In the genomic region with DNA sequence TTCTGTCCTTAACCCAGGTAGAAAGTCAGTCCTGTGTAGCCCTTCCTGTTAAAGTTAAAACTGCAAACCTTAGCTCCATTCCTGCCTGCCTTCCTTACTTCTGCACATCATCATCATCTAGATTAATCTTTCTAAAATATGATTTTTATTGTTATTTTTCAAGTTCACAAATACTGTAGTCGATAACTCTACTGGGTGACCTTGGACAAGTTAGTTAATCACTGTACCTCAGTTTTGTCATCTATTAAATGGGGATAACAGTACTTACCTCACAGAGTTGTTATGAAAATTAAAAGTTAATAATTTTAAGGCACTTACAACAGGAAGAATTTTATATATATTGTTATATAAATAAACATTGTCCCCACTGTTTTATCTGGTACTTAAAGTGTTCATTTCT, we compare ENCODE assay signal across 17 cellular contexts.
"Had no signal": no experiment of that assay in that cellular context is flagged by ENCODE, and none has a peak within 500 bp of the region (broad histone marks: within the 10 kb centered on the region; RNA-seq: fewer than 3 reads in every experiment).

No MANE protein-coding gene starts in this region.

- H3K4me3 ChIP-seq: hepatocyte, left ventricle myocardium inferior, tibial artery had no signal

- H3K36me3 Mint-ChIP-seq: mesothelial cell of epicardium had no signal

- H3K27ac ChIP-seq: hepatocyte, left ventricle myocardium inferior, parathyroid adenoma, tibial artery had no signal

- DNase-seq: activated CD4-positive, alpha-beta T cell treated with anti-CD3 and anti-CD28 coated beads for 48 hours; activated CD4-positive, CD25-positive, alpha-beta regulatory T cell; activated CD8-positive, alpha-beta T cell treated with anti-CD3 and anti-CD28 coated beads, Interleukin-2, amount 10 ng/mL, durations not matched to agents 7 days and 5 days; cortex of kidney; kidney glomerular epithelial cell; left ventricle myocardium inferior; nucleus accumbens; right cardiac atrium; stimulated activated CD4-positive, alpha-beta T cell treated with anti-CD3 and anti-CD28 coated beads, Interleukin-12 subunit alpha, Interleukin-12 subunit beta, amount 100 ng/mL, for 4 hours; stimulated activated CD4-positive, alpha-beta T cell treated with anti-CD3 and anti-CD28 coated beads, Interleukin-4, amount 100 ng/mL, for 4 hours; stimulated activated naive CD8-positive, alpha-beta T cell treated with anti-CD3 and anti-CD28 coated beads, Interleukin-15, Interleukin-2, amounts not matched to agents 100 U/mL and 50 U/mL, for 24 hours; T1000; tibial artery had no signal

- H3K9me3 ChIP-seq: left ventricle myocardium inferior, tibial artery had no signal

- ATAC-seq: activated CD8-positive, alpha-beta T cell treated with anti-CD3 and anti-CD28 coated beads, Interleukin-2, amount 10 ng/mL, durations not matched to agents 7 days and 5 days; right cardiac atrium; stimulated activated naive CD8-positive, alpha-beta T cell treated with anti-CD3 and anti-CD28 coated beads, Interleukin-15, Interleukin-2, amounts not matched to agents 100 U/mL and 50 U/mL, for 24 hours had no signal

- H3K27ac Mint-ChIP-seq: activated CD8-positive, alpha-beta T cell treated with anti-CD3 and anti-CD28 coated beads, Interleukin-2, amount 10 ng/mL, durations not matched to agents 7 days and 5 days; mesothelial cell of epicardium had no signal

- H3K27me3 ChIP-seq: hepatocyte, tibial artery had no signal

- H3K9me3 Mint-ChIP-seq: activated T-helper 1 cell treated with anti-CD3 and anti-CD28 coated beads, Interleukin-12 subunit alpha, Interleukin-12 subunit beta, Interleukin-2, Interleukin-4 antibody, amounts not matched to agents 30 ng/mL and 10 ng/mL and 1 ng/mL, durations not matched to agents 14 hours and 24 hours and 36 hours; mesothelial cell of epicardium had no signal

- H3K4me3 Mint-ChIP-seq: activated CD8-positive, alpha-beta T cell treated with anti-CD3 and anti-CD28 coated beads, Interleukin-2, amount 10 ng/mL, durations not matched to agents 7 days and 5 days; mesothelial cell of epicardium had no signal

- H3K36me3 ChIP-seq: left ventricle myocardium inferior had no signal
